ENCODE assay signal across 1 cellular context in genomic region chr22:49562685-49563249, GRCh38.
TF ChIP-seq lines count a peak whose summit lies in the region.

No MANE protein-coding gene starts in this region.

TF ChIP-seq in HEK293, 187 proteins besides CTCF, POLR2A, EP300 and RAD21 (continued from another document):
- TF ChIP-seq ZNF148 (tag by site-specific recombination; IDR thresholded peaks at IDR 0.05; ENCODE audit: borderline replicate concordance) (no peak), ZNF112 (tag by site-specific recombination; IDR thresholded peaks at IDR 0.05) (0 out of 2 replicates have a peak, but pooled peaks have one; percentile 7), KLF8 (tag by site-specific recombination; IDR thresholded peaks at IDR 0.05) (no peak), ZNF140 (tag by site-specific recombination; IDR thresholded peaks at IDR 0.05) (no peak), ZNF155 (tag by site-specific recombination; IDR thresholded peaks at IDR 0.05) (no peak), INSM2 (tag by site-specific recombination; IDR thresholded peaks at IDR 0.05) (0 out of 2 replicates have a peak, but pooled peaks have one; percentile 8), KLF10 (tag by site-specific recombination; IDR thresholded peaks at IDR 0.05) (no peak), ZNF157 (tag by site-specific recombination; IDR thresholded peaks at IDR 0.05) (no peak), ZNF311 (tag by site-specific recombination; IDR thresholded peaks at IDR 0.05; ENCODE audit: borderline replicate concordance) (peak; percentile 65; the same call in 1 of the 2 replicates), ZNF658 (tag by site-specific recombination; IDR thresholded peaks at IDR 0.05) (peak; percentile 60; the same call in 1 of the 2 replicates), ZBTB26 (tag by site-specific recombination; optimal IDR thresholded peaks at IDR 0.05) (no peak), GLI4 (tag by site-specific recombination; IDR thresholded peaks at IDR 0.05) (no peak), ZSCAN5A (tag by site-specific recombination; IDR thresholded peaks at IDR 0.05) (no peak), ZNF518A (tag by site-specific recombination; conservative IDR thresholded peaks at IDR 0.05; ENCODE audit: low read depth) (no peak), PRDM6 (tag by site-specific recombination; IDR thresholded peaks at IDR 0.05) (no peak)
